ENCODE assay signal across 31 cellular contexts in genomic region chr2:170761572-170761971, GRCh38. TPM values are rescaled to one million over a fixed set of nuclear protein-coding genes. Genes with fewer than 3 reads are reported as not detected.
"Had no signal": no experiment of that assay in that cellular context is flagged by ENCODE, and none has a peak within 500 bp of the region (broad histone marks: within the 10 kb centered on the region; RNA-seq: fewer than 3 reads in every experiment).

No MANE protein-coding gene starts in this region.

- H3K27me3 ChIP-seq: stomach, testis, thyroid gland, tibial artery, tibial nerve, transverse colon, upper lobe of left lung, upper lobe of right lung, uterus, vagina had no signal

- H3K27ac Mint-ChIP-seq: stimulated activated effector memory CD8-positive, alpha-beta T cell treated with anti-CD3 and anti-CD28 coated beads, Interleukin-12 subunit alpha, Interleukin-12 subunit beta, amount 100 ng/mL, for 72 hours; stimulated activated memory B cell treated with anti-CD40 and anti-IgM and Interleukin-4, amounts not matched to agents 10 μg/mL and 1 μg/mL and 100 μg/mL, for 72 hours; stimulated activated naive B cell treated with anti-CD40 and anti-IgM and Interleukin-4, amounts not matched to agents 10 μg/mL and 1 μg/mL and 100 μg/mL, for 72 hours; stimulated activated naive CD8-positive, alpha-beta T cell treated with anti-CD3 and anti-CD28 coated beads, Interleukin-15, amount 100 ng/mL, for 72 hours; stimulated activated naive CD8-positive, alpha-beta T cell treated with anti-CD3 and anti-CD28 coated beads, Interleukin-15, Interleukin-2, amounts not matched to agents 100 ng/mL and 50 ng/mL, for 24 hours; type B pancreatic cell had no signal

- H3K27me3 Mint-ChIP-seq: type B pancreatic cell had no signal

- H3K27ac ChIP-seq: stomach, suprapubic skin, testis, thoracic aorta, thyroid gland, tibial artery, tibial nerve, transverse colon, upper lobe of left lung, upper lobe of right lung, uterus, vagina had no signal

- H3K36me3 Mint-ChIP-seq: stimulated activated effector memory CD8-positive, alpha-beta T cell treated with anti-CD3 and anti-CD28 coated beads, Interleukin-12 subunit alpha, Interleukin-12 subunit beta, amount 100 ng/mL, for 72 hours; stimulated activated memory B cell treated with anti-CD40 and anti-IgM and Interleukin-4, amounts not matched to agents 10 μg/mL and 1 μg/mL and 100 μg/mL, for 72 hours; stimulated activated naive B cell treated with anti-CD40 and anti-IgM and Interleukin-4, amounts not matched to agents 10 μg/mL and 1 μg/mL and 100 μg/mL, for 72 hours; type B pancreatic cell had no signal

- H3K9me3 ChIP-seq: stomach, suprapubic skin, testis, thoracic aorta, thyroid gland, tibial artery, tibial nerve, transverse colon, upper lobe of left lung, upper lobe of right lung, uterus, vagina had no signal

- H3K4me1 ChIP-seq: suprapubic skin, thyroid gland, tibial artery, tibial nerve, upper lobe of right lung, uterus, vagina had no signal

- H3K4me3 ChIP-seq: stomach, suprapubic skin, testis, thoracic aorta, thyroid gland, tibial artery, tibial nerve, transverse colon, upper lobe of left lung, upper lobe of right lung, uterus, vagina had no signal

- H3K4me1 Mint-ChIP-seq: stimulated activated effector memory CD8-positive, alpha-beta T cell treated with anti-CD3 and anti-CD28 coated beads, Interleukin-12 subunit alpha, Interleukin-12 subunit beta, amount 100 ng/mL, for 72 hours; stimulated activated memory B cell treated with anti-CD40 and anti-IgM and Interleukin-4, amounts not matched to agents 10 μg/mL and 1 μg/mL and 100 μg/mL, for 72 hours; stimulated activated naive B cell treated with anti-CD40 and anti-IgM and Interleukin-4, amounts not matched to agents 10 μg/mL and 1 μg/mL and 100 μg/mL, for 72 hours had no signal

- ATAC-seq: stimulated activated effector memory CD8-positive, alpha-beta T cell treated with anti-CD3 and anti-CD28 coated beads, Interleukin-12 subunit alpha, Interleukin-12 subunit beta, amount 100 ng/mL, for 72 hours; stimulated activated memory B cell treated with anti-CD40 and anti-IgM and Interleukin-4, amounts not matched to agents 10 μg/mL and 1 μg/mL and 100 μg/mL, for 72 hours; stimulated activated naive B cell treated with anti-CD40 and anti-IgM and Interleukin-4, amounts not matched to agents 10 μg/mL and 1 μg/mL and 100 μg/mL, for 72 hours; stimulated activated naive CD8-positive, alpha-beta T cell treated with anti-CD3 and anti-CD28 coated beads, Interleukin-15, amount 100 ng/mL, for 72 hours; stimulated activated naive CD8-positive, alpha-beta T cell treated with anti-CD3 and anti-CD28 coated beads, Interleukin-15, Interleukin-2, amounts not matched to agents 100 U/mL and 50 U/mL, for 24 hours; upper lobe of right lung had no signal

- FAIRE-seq: urothelium cell line had no signal

- H3K4me3 Mint-ChIP-seq: stimulated activated effector memory CD8-positive, alpha-beta T cell treated with anti-CD3 and anti-CD28 coated beads, Interleukin-12 subunit alpha, Interleukin-12 subunit beta, amount 100 ng/mL, for 72 hours; stimulated activated memory B cell treated with anti-CD40 and anti-IgM and Interleukin-4, amounts not matched to agents 10 μg/mL and 1 μg/mL and 100 μg/mL, for 72 hours; stimulated activated naive B cell treated with anti-CD40 and anti-IgM and Interleukin-4, amounts not matched to agents 10 μg/mL and 1 μg/mL and 100 μg/mL, for 72 hours; stimulated activated naive CD8-positive, alpha-beta T cell treated with anti-CD3 and anti-CD28 coated beads, Interleukin-15, amount 100 ng/mL, for 72 hours; stimulated activated naive CD8-positive, alpha-beta T cell treated with anti-CD3 and anti-CD28 coated beads, Interleukin-15, Interleukin-2, amounts not matched to agents 100 ng/mL and 50 ng/mL, for 24 hours; type B pancreatic cell had no signal

- DNase-seq: stimulated activated CD4-positive, alpha-beta T cell treated with anti-CD3 and anti-CD28 coated beads, Interleukin-2, amount 100 ng/mL, for 48 hours; stimulated activated CD4-positive, alpha-beta T cell treated with anti-CD3 and anti-CD28 coated beads, Interleukin-4, amount 100 ng/mL, for 1 hour; stimulated activated CD4-positive, alpha-beta T cell treated with anti-CD3 and anti-CD28 coated beads, Interleukin-4, amount 100 ng/mL, for 24 hours; stimulated activated CD4-positive, alpha-beta T cell treated with anti-CD3 and anti-CD28 coated beads, Interleukin-4, amount 100 ng/mL, for 4 hours; stimulated activated CD8-positive, alpha-beta memory T cell treated with anti-CD3 and anti-CD28 coated beads, Interleukin-4, amount 100 ng/mL, for 48 hours; stimulated activated naive B cell treated with anti-CD40 and anti-IgM and Interleukin-4, amounts not matched to agents 10 μg/mL and 1 μg/mL and 100 μg/mL, for 72 hours; stimulated activated naive CD4-positive, alpha-beta T cell; stimulated activated naive CD4-positive, alpha-beta T cell treated with Interleukin-2 at 50 U/mL for 16 hours; stimulated activated naive CD8-positive, alpha-beta T cell treated with anti-CD3 and anti-CD28 coated beads, Interleukin-15, amount 100 ng/mL, for 72 hours; stimulated activated naive CD8-positive, alpha-beta T cell treated with anti-CD3 and anti-CD28 coated beads, Interleukin-15, Interleukin-2, amounts not matched to agents 100 U/mL and 50 U/mL, for 24 hours; stomach; substantia nigra; testis; thyroid gland; tibial artery; transverse colon; trophoblast cell; upper lobe of left lung; upper lobe of right lung; uterus had no signal

- H3K9me3 Mint-ChIP-seq: stimulated activated effector memory CD8-positive, alpha-beta T cell treated with anti-CD3 and anti-CD28 coated beads, Interleukin-12 subunit alpha, Interleukin-12 subunit beta, amount 100 ng/mL, for 72 hours; stimulated activated memory B cell treated with anti-CD40 and anti-IgM and Interleukin-4, amounts not matched to agents 10 μg/mL and 1 μg/mL and 100 μg/mL, for 72 hours; stimulated activated naive B cell treated with anti-CD40 and anti-IgM and Interleukin-4, amounts not matched to agents 10 μg/mL and 1 μg/mL and 100 μg/mL, for 72 hours; stimulated activated naive CD8-positive, alpha-beta T cell treated with anti-CD3 and anti-CD28 coated beads, Interleukin-15, amount 100 ng/mL, for 72 hours; stimulated activated naive CD8-positive, alpha-beta T cell treated with anti-CD3 and anti-CD28 coated beads, Interleukin-15, Interleukin-2, amounts not matched to agents 100 ng/mL and 50 ng/mL, for 24 hours; type B pancreatic cell had no signal

- H3K36me3 ChIP-seq: stomach, suprapubic skin, thoracic aorta, thyroid gland, tibial artery, tibial nerve, transverse colon, upper lobe of left lung, upper lobe of right lung, uterus, vagina had no signal

RNA-seq across cellular contexts. Expression of gene ERICH2, which starts 8.6 kb away (rescaled TPM):
- total RNA-seq: stomach, suprapubic skin, temporal lobe, thoracic aorta, thyroid gland, transverse colon, urinary bladder, vagina had no signal

RNA-seq across cellular contexts. Expression of gene SP5, which starts 46.4 kb away (rescaled TPM):
- total RNA-seq: thoracic aorta had no signal

RNA-seq across cellular contexts. Expression of gene GAD1, which starts 55.1 kb away (rescaled TPM):
- total RNA-seq: transverse colon, upper lobe of right lung, vagina had no signal
